Comparison of ENCODE assay signal across 24 cellular contexts in the genomic region with DNA sequence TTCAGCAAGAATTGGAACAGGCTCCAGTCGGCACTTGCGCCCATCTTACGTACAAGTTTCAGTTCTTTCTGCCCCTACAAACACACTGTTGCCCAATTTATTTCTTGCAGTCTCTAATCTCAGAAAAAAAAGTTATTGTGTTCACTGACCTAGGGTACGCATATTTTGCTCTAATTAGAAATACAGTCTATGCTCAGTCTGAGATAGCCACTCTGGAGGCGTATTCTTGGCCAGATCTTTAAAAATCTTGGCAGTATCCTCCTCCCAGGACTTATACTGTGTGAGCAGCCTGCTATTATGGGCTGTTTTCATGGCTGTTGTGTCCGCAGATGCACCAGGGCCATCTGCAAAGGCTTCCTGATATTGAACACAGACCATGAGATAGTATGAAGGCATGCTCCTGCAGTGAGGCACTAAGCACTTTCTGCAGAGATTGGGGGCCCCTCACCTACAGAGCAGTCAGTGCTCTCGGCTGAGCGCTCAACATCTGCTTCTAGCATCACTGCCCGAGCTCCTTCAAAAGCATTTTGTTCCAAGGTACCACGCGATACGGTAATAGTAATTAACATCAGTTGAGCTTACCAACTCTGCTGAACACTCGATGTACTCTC. TPM values are rescaled to one million over a fixed set of nuclear protein-coding genes. Genes with fewer than 3 reads are reported as not detected.
A peak's percentile ranks its signal among the peaks of the same experiment; 100 is the strongest.
DNase-seq lines count a peak whose midpoint lies in the region; ATAC-seq and TF ChIP-seq lines count a peak whose summit lies in the region.
"Had no signal": no experiment of that assay in that cellular context is flagged by ENCODE, and none has a peak within 500 bp of the region (broad histone marks: within the 10 kb centered on the region; RNA-seq: fewer than 3 reads in every experiment).

No MANE protein-coding gene starts in this region.

- H3K4me1 ChIP-seq in breast epithelium, result no peaks in the 10 kb centered on the region
- H3K4me1 ChIP-seq in heart left ventricle, result peaks cover 0 to 16% (median 1%) of the 10 kb centered on the region in 12 donors
- H3K4me1 ChIP-seq in mesenchymal stem cell (ENCODE audit: control insufficient read depth, insufficient read depth, low read depth, low read length), result peaks cover 2% of the 10 kb centered on the region
- peaks cover 0 to 5% of the 10 kb centered on the region in 2 donors for H3K4me1 ChIP-seq in aorta (ENCODE audit: control insufficient read depth in 1 of 2, insufficient read depth in 2 of 2, low read length in 2 of 2)
- H3K4me1 ChIP-seq: Peyer's patch had no signal

- no peak overlapping the region for H2AFZ ChIP-seq in mesenchymal stem cell (ENCODE audit: low read depth, low read length)

- H3K4me2 ChIP-seq in mesenchymal stem cell (ENCODE audit: low read length, poor library complexity, severe bottlenecking), result no peak overlapping the region

- H3K79me1 ChIP-seq in mesenchymal stem cell (replicated peaks; ENCODE audit: low read length, poor library complexity, severe bottlenecking), result peaks cover 9% of the 10 kb centered on the region

- H3K27ac ChIP-seq in breast epithelium, result no peak overlapping the region
- H3K27ac ChIP-seq in heart left ventricle, result peak overlapping the region in 3 of 12 donors; percentile 13 to 37 (median 23)
- no peak overlapping the region for H3K27ac ChIP-seq in mesenchymal stem cell (ENCODE audit: low read length, poor library complexity, severe bottlenecking)
- no peak overlapping the region for H3K27ac ChIP-seq in aorta (ENCODE audit: low read depth in 1 of 2, low read length in 2 of 2)
- H3K27ac ChIP-seq: 22Rv1, BLaER1, Peyer's patch had no signal

- H3K27me3 Mint-ChIP-seq in MCF 10A (ENCODE audit: insufficient read depth, unreplicated experiment), result no peaks in the 10 kb centered on the region
- peaks cover 3% of the 10 kb centered on the region for H3K27me3 Mint-ChIP-seq in activated T-cell treated with anti-CD3 and anti-CD28 coated beads, Interleukin-2, amount 50 U/mL, for 4 hours (ENCODE audit: low read depth)
- H3K27me3 Mint-ChIP-seq: CD4-positive, alpha-beta T cell had no signal

- H3K4me3 ChIP-seq in breast epithelium (peak overlapping the region in 2 of 3 donors; percentile 23 to 27), heart left ventricle (peak overlapping the region in 9 of 12 donors; percentile 15 to 37 (median 27)), mesenchymal stem cell (ENCODE audit: insufficient read depth in 1 of 2, low read depth in 1 of 2, low read length in 2 of 2) (peak overlapping the region in 1 of 2 experiments; percentile 62), aorta (ENCODE audit: low read length in 2 of 2) (peak overlapping the region in 1 of 2 donors; percentile 42)
- H3K4me3 ChIP-seq: BLaER1, MG63, Peyer's patch had no signal

- TF ChIP-seq CTCF in breast epithelium (IDR thresholded peaks at IDR 0.05), result no peak
- no peak for TF ChIP-seq CTCF in MCF 10A (IDR thresholded peaks at IDR 0.05; ENCODE audit: unreplicated experiment)
- TF ChIP-seq CTCF in heart left ventricle (IDR thresholded peaks at IDR 0.05), result no peak

- no peak overlapping the region for H3K4me3 Mint-ChIP-seq in MCF 10A (ENCODE audit: unreplicated experiment)
- H3K4me3 Mint-ChIP-seq in activated T-cell treated with anti-CD3 and anti-CD28 coated beads, Interleukin-2, amount 50 U/mL, for 4 hours, result no peak overlapping the region
- H3K4me3 Mint-ChIP-seq: CD4-positive, alpha-beta T cell had no signal

- H3K9me3 Mint-ChIP-seq in MCF 10A (ENCODE audit: unreplicated experiment), result no peaks in the 10 kb centered on the region
- no peaks in the 10 kb centered on the region for H3K9me3 Mint-ChIP-seq in activated T-cell treated with anti-CD3 and anti-CD28 coated beads, Interleukin-2, amount 50 U/mL, for 4 hours
- H3K9me3 Mint-ChIP-seq: CD4-positive, alpha-beta T cell had no signal

- CTCF ChIA-PET in MCF 10A (lab: Yijun Ruan, JAX), result interaction anchor here (0.6 kb wide), 1 partner anchor 83 kb away, joined by 3 read pairs; no protein-coding TSS in a partner anchor

- H2BK5ac ChIP-seq in mesenchymal stem cell (ENCODE audit: low read depth, low read length, poor library complexity, severe bottlenecking), result no peak overlapping the region

- H4K8ac ChIP-seq in mesenchymal stem cell (ENCODE audit: low read length), result no peak overlapping the region

- WGBS in heart left ventricle, 4 donors, result 48 to 68% (median 64%) methylated on average over 13 of the region's 13 CpGs
- WGBS in mesenchymal stem cell, result 97% methylated on average over 13 of the region's 13 CpGs
- 51 to 57% methylated on average over 13 of the region's 13 CpGs for WGBS in aorta, 2 donors

- H2BK120ac ChIP-seq in mesenchymal stem cell (ENCODE audit: low read depth, low read length), result no peak overlapping the region

- H3K9ac ChIP-seq in mesenchymal stem cell (ENCODE audit: low read length), result peak overlapping the region; percentile 4
- H3K9ac ChIP-seq: BLaER1 had no signal

- DNase-seq in breast epithelium (ENCODE audit: low spot score in 2 of 2), result no peak
- no peak for DNase-seq in MCF 10A (ENCODE audit: unreplicated experiment)
- DNase-seq in heart left ventricle, result no peak
- DNase-seq in mesenchymal stem cell, result no peak
- DNase-seq in aorta, result no peak
- DNase-seq in activated T-cell treated with anti-CD3 and anti-CD28 coated beads, Interleukin-2, amount 50 U/mL, for 4 hours, result no peak
- DNase-seq in NCI-H2171 (lab: John Stamatoyannopoulos, UW), result no peak
- no peak for DNase-seq in GOT3 (lab: John Stamatoyannopoulos, UW)
- DNase-seq: ACHN; CD4-positive, alpha-beta T cell; COR-L47; DMS 273 treated with DMSO at 0.1 percent for 48 hours; DMS79 treated with DMSO at 0.1 percent for 48 hours; Karpas-422; MG63; NCI-H1092; NCI-H1436 treated with DMSO at 0.1 percent for 48 hours; NCI-H1930; NCI-H2227 treated with DMSO at 0.1 percent for 48 hours; NCI-H510A; NCI-H748 treated with DMSO at 0.1 percent for 48 hours; Peyer's patch had no signal

- no peak overlapping the region for H2AK5ac ChIP-seq in mesenchymal stem cell (ENCODE audit: low read length, severe bottlenecking)

- H3K36me3 Mint-ChIP-seq in MCF 10A (ENCODE audit: insufficient read depth, unreplicated experiment), result no peaks in the 10 kb centered on the region
- H3K36me3 Mint-ChIP-seq in activated T-cell treated with anti-CD3 and anti-CD28 coated beads, Interleukin-2, amount 50 U/mL, for 4 hours (ENCODE audit: insufficient read depth), result no peaks in the 10 kb centered on the region

- H3K14ac ChIP-seq in mesenchymal stem cell (ENCODE audit: low read length in 2 of 2), result no peak overlapping the region

- no peaks in the 10 kb centered on the region for H3K9me3 ChIP-seq in breast epithelium
- peaks cover 0 to 5% (median 0%) of the 10 kb centered on the region in 12 donors for H3K9me3 ChIP-seq in heart left ventricle
- peaks cover 5% of the 10 kb centered on the region for H3K9me3 ChIP-seq in mesenchymal stem cell (ENCODE audit: control insufficient read depth, low read length)
- no peaks in the 10 kb centered on the region for H3K9me3 ChIP-seq in aorta (ENCODE audit: control insufficient read depth, low read length)
- H3K9me3 ChIP-seq: MG63, Peyer's patch had no signal

- no peak for TF ChIP-seq POLR2A in breast epithelium (IDR thresholded peaks at IDR 0.05)
- no peak for TF ChIP-seq POLR2A in heart left ventricle (IDR thresholded peaks at IDR 0.05)

- no peak overlapping the region for H2BK15ac ChIP-seq in mesenchymal stem cell (ENCODE audit: low read depth, poor library complexity, severe bottlenecking)

- no peaks in the 10 kb centered on the region for H3K4me1 Mint-ChIP-seq in MCF 10A (ENCODE audit: insufficient read depth, unreplicated experiment)
- no peaks in the 10 kb centered on the region for H3K4me1 Mint-ChIP-seq in activated T-cell treated with anti-CD3 and anti-CD28 coated beads, Interleukin-2, amount 50 U/mL, for 4 hours (ENCODE audit: low read depth)

- intact Hi-C loops in breast epithelium (cut with DNase I; ENCODE audit: low total_unique reads) (no loop called here), MCF 10A (cut with micrococcal nuclease) (no loop called here), heart left ventricle (cut with DNase I) (no loop called here), aorta (cut with DNase I) (no loop called here)

- H3K27ac Mint-ChIP-seq in MCF 10A (ENCODE audit: low read depth, unreplicated experiment), result no peak overlapping the region
- H3K27ac Mint-ChIP-seq: CD4-positive, alpha-beta T cell had no signal

- ATAC-seq in heart left ventricle (peak in 3 of 4 donors; percentile 48 to 60 (median 50)), aorta (ENCODE audit: low FRiP score) (peak; percentile 47)
- no peak for ATAC-seq in activated T-cell treated with anti-CD3 and anti-CD28 coated beads, Interleukin-2, amount 50 U/mL, for 4 hours

- no peak overlapping the region for H3K18ac ChIP-seq in mesenchymal stem cell (ENCODE audit: low read depth in 1 of 2, low read length in 2 of 2)

- BruUV-seq in MCF 10A (replicated peaks; lab: Mats Ljungman, UMichigan), result no TSS peak

- POLR2A ChIA-PET in MCF 10A (lab: Yijun Ruan, JAX), result no interaction called here

- H3K27me3 ChIP-seq in breast epithelium (no peaks in the 10 kb centered on the region), heart left ventricle (no peaks in the 10 kb centered on the region), mesenchymal stem cell (ENCODE audit: control insufficient read depth in 1 of 2, insufficient read depth in 1 of 2, low read length in 2 of 2) (peaks cover 0 to 37% of the 10 kb centered on the region in 2 experiments), aorta (ENCODE audit: control insufficient read depth in 1 of 2, insufficient read depth in 2 of 2, low read length in 1 of 2) (no peaks in the 10 kb centered on the region)
- H3K27me3 ChIP-seq: BLaER1, MG63, Peyer's patch had no signal

- no peak overlapping the region for H3K4ac ChIP-seq in mesenchymal stem cell (ENCODE audit: low read depth in 1 of 2, low read length in 2 of 2)

- H2BK12ac ChIP-seq in mesenchymal stem cell (ENCODE audit: low read length in 2 of 2), result no peak overlapping the region

- H3K23ac ChIP-seq in mesenchymal stem cell (ENCODE audit: low read length in 2 of 2), result no peak overlapping the region

- H3K36me3 ChIP-seq in breast epithelium (no peaks in the 10 kb centered on the region), heart left ventricle (no peaks in the 10 kb centered on the region), mesenchymal stem cell (ENCODE audit: control insufficient read depth in 1 of 2, insufficient read depth in 2 of 2, low read depth in 1 of 2, low read length in 2 of 2) (no peaks in the 10 kb centered on the region), aorta (ENCODE audit: control insufficient read depth in 1 of 2, insufficient read depth in 2 of 2, low read length in 1 of 2) (no peaks in the 10 kb centered on the region)
- H3K36me3 ChIP-seq: BLaER1, MG63, Peyer's patch had no signal

- no peak overlapping the region for H4K91ac ChIP-seq in mesenchymal stem cell (ENCODE audit: low read length)

RNA-seq across cellular contexts. Expression of gene PPM1H, which starts 57.9 kb away (rescaled TPM):
- total RNA-seq in breast epithelium (10 to 100 TPM in 2 of 3 donors, 1 to 10 TPM in 1; 2.2 to 15.4 (median 13.5) TPM), MCF 10A (2022) (0.49 and 2.0 TPM in 2 replicates), heart left ventricle (1 to 10 TPM; 4.2 to 9.6 (median 5.8) TPM), aorta (1 to 10 TPM; 5.0 to 9.3 TPM)
- polyA plus RNA-seq in heart left ventricle (1 to 10 TPM; 1.3 to 1.4 TPM), aorta (1 to 10 TPM; 1.3 to 2.4 TPM)
- 1.0 TPM for polyA plus RNA-seq in mesenchymal stem cell (2013, experiment 1 of 2)
- 1.1 TPM for polyA plus RNA-seq in mesenchymal stem cell (2013, experiment 2 of 2)
- under 1 TPM; 0.03 to 0.25 (median 0.19) TPM for total RNA-seq in activated T-cell treated with anti-CD3 and anti-CD28 coated beads, Interleukin-2, amount 50 U/mL, for 4 hours
- total RNA-seq: CD4-positive, alpha-beta T cell had no signal

Comparison
In these comparisons a context has a peak if more than half of its experiments do, and no peak if none do; other contexts are left out.
1. ATAC-seq: peak in heart left ventricle (3 of 4) and aorta (single experiment); none in activated T-cell treated with anti-CD3 and anti-CD28 coated beads, Interleukin-2, amount 50 U/mL, for 4 hours (0 of 2).